In genomic region chr17:29079887-29080286, GRCh38 we compare ENCODE assay signal across 1 cellular context.
A peak's percentile ranks its signal among the peaks of the same experiment; 100 is the strongest.
TF ChIP-seq lines count a peak whose summit lies in the region.

No MANE protein-coding gene starts in this region.

TF ChIP-seq in K562, 482 proteins besides CTCF, POLR2A, EP300 and RAD21 (continued from another document):
- TF ChIP-seq MITF (IDR thresholded peaks at IDR 0.05) (no peak), POLR2G (IDR thresholded peaks at IDR 0.05; ENCODE audit: low read depth, low read length) (0 out of 2 replicates have a peak, but pooled peaks have one; percentile 24), RREB1 (CRISPR knock-in tag; IDR thresholded peaks at IDR 0.05) (no peak)
TF ChIP-seq in K562: peak in this region for 1.
